In the genomic region with DNA sequence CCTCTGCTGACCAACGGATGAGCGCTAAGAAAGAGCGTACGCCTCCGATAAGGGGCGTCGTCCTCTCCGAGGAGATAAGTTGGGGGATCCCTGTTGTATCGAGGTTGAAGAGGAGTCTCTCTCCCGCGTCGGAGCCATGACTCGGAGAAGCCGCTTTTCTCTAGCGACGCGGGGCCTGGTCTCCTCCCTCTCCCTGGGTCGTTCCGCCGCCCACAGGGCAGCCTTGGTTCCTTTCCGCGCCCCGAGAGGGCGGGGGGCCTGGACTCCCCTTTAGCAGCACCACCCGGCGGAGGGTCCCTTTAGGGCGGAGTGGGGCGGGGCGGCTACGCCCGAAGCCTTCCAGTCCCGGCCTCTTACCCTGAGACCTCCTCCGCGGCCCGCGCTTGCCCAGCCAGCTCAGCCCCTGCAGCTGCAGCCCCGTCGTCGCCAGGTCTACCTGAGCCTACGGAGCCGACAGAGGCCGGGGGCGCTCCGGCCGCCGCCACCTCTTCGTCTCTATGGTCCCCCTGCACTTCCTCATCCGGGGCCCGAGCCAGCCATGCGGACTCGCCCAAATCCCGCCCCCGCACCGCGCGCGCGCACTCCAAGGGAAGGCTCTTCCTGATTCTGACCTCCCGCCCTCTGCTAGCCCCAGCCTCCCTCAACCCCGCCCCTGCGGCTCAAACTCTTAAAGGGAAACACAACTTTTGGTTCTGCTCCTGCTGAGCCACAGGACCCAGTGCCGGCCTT, we compare ENCODE assay signal across 8 cellular contexts. TPM values are rescaled to one million over a fixed set of nuclear protein-coding genes. Genes with fewer than 3 reads are reported as not detected.
DNase-seq lines count a peak whose midpoint lies in the region; ATAC-seq and TF ChIP-seq lines count a peak whose summit lies in the region.

TSS of gene PRR14L (minus strand) at position 497 of the 729 bp plus-strand sequence. CDS start 11,272 bp downstream, outside the sequence.

- WGBS in SK-N-SH (ENCODE audit: low lambda C conversion rate): 0% methylated on average over 17 of the region's 62 CpGs
- WGBS in gastroesophageal sphincter (ENCODE audit: low coverage in 1 of 2), 2 donors: 0% methylated on average over 15 of the region's 62 CpGs; no CpG with 5 or more reads in 1 of the 2 donors

- peak; percentile 69 to 75 for TF ChIP-seq POLR2A in gastroesophageal sphincter (IDR thresholded peaks at IDR 0.05)

- H3K27me3 ChIP-seq in SK-N-SH (ENCODE audit: insufficient read depth): no peaks in the 10 kb centered on the region
- H3K27me3 ChIP-seq in gastroesophageal sphincter: no peaks in the 10 kb centered on the region
- H3K27me3 ChIP-seq in neutrophil: no peaks in the 10 kb centered on the region

- POLR2A ChIA-PET in SK-N-SH (lab: Yijun Ruan, JAX): interaction anchor here (1.3 kb wide), 1 partner anchor 11 kb away, joined by 5 read pairs; no protein-coding TSS in a partner anchor

- H3K4me1 ChIP-seq in SK-N-SH (ENCODE audit: control insufficient read depth in 1 of 2, insufficient read depth in 2 of 2, low read depth in 1 of 2, low read length in 1 of 2) (peaks cover 12 to 31% of the 10 kb centered on the region in 2 experiments), gastroesophageal sphincter (peaks cover 0 to 64% (median 23%) of the 10 kb centered on the region in 3 donors), neutrophil (ENCODE audit: control insufficient read depth in 1 of 2, insufficient read depth in 1 of 2, low read depth in 1 of 2, low read length in 1 of 2) (peaks cover 53 to 63% of the 10 kb centered on the region in 2 experiments)

- H3K36me3 ChIP-seq in SK-N-SH (replicated peaks in 1 of 2; ENCODE audit: control insufficient read depth in 1 of 2, insufficient read depth in 2 of 2, low read length in 1 of 2): peaks cover 0 to 5% of the 10 kb centered on the region in 2 experiments
- peaks cover 0 to 6% of the 10 kb centered on the region in 2 donors for H3K36me3 ChIP-seq in gastroesophageal sphincter
- peaks cover 6% of the 10 kb centered on the region for H3K36me3 ChIP-seq in neutrophil

- DNase-seq in NCI-H1092 (lab: John Stamatoyannopoulos, UW) (peak; percentile 94), SK-N-SH (peak; percentile 96)
- peak; percentile 98 for DNase-seq in activated naive CD4-positive, alpha-beta T cell treated with anti-CD3 and anti-CD28 coated beads, Interleukin-2, amount 50 U/mL, for 16 hours

- H3K9me3 ChIP-seq in SK-N-SH (no peaks in the 10 kb centered on the region), gastroesophageal sphincter (no peaks in the 10 kb centered on the region), neutrophil (no peaks in the 10 kb centered on the region)

- H4K20me1 ChIP-seq in SK-N-SH (ENCODE audit: insufficient read depth): 0 out of 2 replicates have a peak, but pooled peaks cover 2% of the 10 kb centered on the region

- H3K4me3 ChIP-seq in GM08714 (ENCODE audit: low read length) (peak within 1 kb of the TSS; percentile 98), SK-N-SH (ENCODE audit: low read depth in 2 of 2, low read length in 1 of 2) (peak within 1 kb of the TSS; percentile 84 to 86), gastroesophageal sphincter (peak within 1 kb of the TSS; percentile 98), neutrophil (ENCODE audit: low read depth in 1 of 2, low read length in 1 of 2) (peak within 1 kb of the TSS; percentile 81 to 82)

- H3K27ac ChIP-seq in SK-N-SH (ENCODE audit: low read depth in 2 of 2, low read length in 1 of 2) (peak within 1 kb of the TSS; percentile 73 to 86), gastroesophageal sphincter (peak within 1 kb of the TSS; percentile 74 to 88 (median 86)), neutrophil (peak within 1 kb of the TSS; percentile 88)

- no peaks in the 10 kb centered on the region for H3K9me2 ChIP-seq in SK-N-SH

- H3K79me2 ChIP-seq in SK-N-SH (ENCODE audit: insufficient read depth): peaks cover 55% of the 10 kb centered on the region

- CTCF ChIA-PET in SK-N-SH (lab: Yijun Ruan, JAX): interaction anchor here (1.4 to 3.0 kb wide), 5 partner anchors 43 to 221 kb away, joined by 3 to 10 read pairs (median 7); partner anchors contain the start of gene PISD

- no peak; the same call in 1 of the 2 replicates for TF ChIP-seq CTCF in SK-N-SH (IDR thresholded peaks at IDR 0.05)
- peak in 1 of 4 experiments; percentile 46 for TF ChIP-seq CTCF in gastroesophageal sphincter (IDR thresholded peaks at IDR 0.05)
- no peak for TF ChIP-seq CTCF in neutrophil (IDR thresholded peaks at IDR 0.05)
- TF ChIP-seq CTCF in subcutaneous adipose tissue (IDR thresholded peaks at IDR 0.05; ENCODE audit: low read depth): no peak

- TF ChIP-seq EP300 in SK-N-SH (IDR thresholded peaks at IDR 0.05; ENCODE audit: borderline replicate concordance in 1 of 2, low read depth in 1 of 2, low read length in 1 of 2) (peak; percentile 85 to 86), gastroesophageal sphincter (IDR thresholded peaks at IDR 0.05) (no peak)

- H3K9ac ChIP-seq in SK-N-SH: peak within 1 kb of the TSS; percentile 94

- peak; percentile 53 for ATAC-seq in HG02588 (IDR thresholded peaks at IDR 0.05; ENCODE audit: unreplicated experiment)
- peak; percentile 92 for ATAC-seq in gastroesophageal sphincter

- peak; percentile 44; the same call in 1 of the 2 replicates for TF ChIP-seq RAD21 in SK-N-SH (IDR thresholded peaks at IDR 0.05; ENCODE audit: low read length)

- peaks cover 14% of the 10 kb centered on the region for H3F3A ChIP-seq in SK-N-SH (replicated peaks; ENCODE audit: insufficient read depth)

- peak within 1 kb of the TSS; percentile 94 for H2AFZ ChIP-seq in SK-N-SH (ENCODE audit: low read depth)

- H3K4me2 ChIP-seq in SK-N-SH: peak within 1 kb of the TSS; percentile 82

TF ChIP-seq in SK-N-SH, 30 proteins besides CTCF, POLR2A, EP300 and RAD21 (continues in another document):
- TF ChIP-seq, protein P1, sequence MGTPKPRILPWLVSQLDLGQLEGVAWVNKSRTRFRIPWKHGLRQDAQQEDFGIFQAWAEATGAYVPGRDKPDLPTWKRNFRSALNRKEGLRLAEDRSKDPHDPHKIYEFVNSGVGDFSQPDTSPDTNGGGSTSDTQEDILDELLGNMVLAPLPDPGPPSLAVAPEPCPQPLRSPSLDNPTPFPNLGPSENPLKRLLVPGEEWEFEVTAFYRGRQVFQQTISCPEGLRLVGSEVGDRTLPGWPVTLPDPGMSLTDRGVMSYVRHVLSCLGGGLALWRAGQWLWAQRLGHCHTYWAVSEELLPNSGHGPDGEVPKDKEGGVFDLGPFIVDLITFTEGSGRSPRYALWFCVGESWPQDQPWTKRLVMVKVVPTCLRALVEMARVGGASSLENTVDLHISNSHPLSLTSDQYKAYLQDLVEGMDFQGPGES (IDR thresholded peaks at IDR 0.05; ENCODE audit: low read depth, low read length): no peak
- TF ChIP-seq NRF1 (IDR thresholded peaks at IDR 0.05; ENCODE audit: low read depth, low read length) (peak; percentile 68), GABPA (IDR thresholded peaks at IDR 0.05; ENCODE audit: low read depth) (peak; percentile 82), ELF1 (IDR thresholded peaks at IDR 0.05) (peak; percentile 99), TAF1 (IDR thresholded peaks at IDR 0.05; ENCODE audit: borderline replicate concordance, low read depth, low read length) (peak; percentile 92), FOSL2 (IDR thresholded peaks at IDR 0.05; ENCODE audit: borderline replicate concordance, low read depth) (no peak), CHD2 (IDR thresholded peaks at IDR 0.05; ENCODE audit: low read length, partially characterized antibody) (peak; percentile 68), RXRA (IDR thresholded peaks at IDR 0.05; ENCODE audit: borderline replicate concordance, low read depth) (no peak), FOXJ3 (CRISPR knock-in tag; IDR thresholded peaks at IDR 0.05) (no peak), POLR2AphosphoS5 (IDR thresholded peaks at IDR 0.05; ENCODE audit: low read depth, low read length) (peak; percentile 93), ZBTB33 (IDR thresholded peaks at IDR 0.05; ENCODE audit: borderline replicate concordance, low read depth) (peak; percentile 87), NFIC (IDR thresholded peaks at IDR 0.05; ENCODE audit: borderline replicate concordance) (no peak), SIN3A (IDR thresholded peaks at IDR 0.05; ENCODE audit: borderline replicate concordance, low read depth, low read length) (peak; percentile 67; the same call in 1 of the 2 replicates), MEF2A (IDR thresholded peaks at IDR 0.05; ENCODE audit: borderline replicate concordance, low read depth) (no peak), TCF12 (IDR thresholded peaks at IDR 0.05) (no peak), MXI1 (IDR thresholded peaks at IDR 0.05; ENCODE audit: low read depth, low read length) (peak; percentile 66)
- TF ChIP-seq, protein P2, sequence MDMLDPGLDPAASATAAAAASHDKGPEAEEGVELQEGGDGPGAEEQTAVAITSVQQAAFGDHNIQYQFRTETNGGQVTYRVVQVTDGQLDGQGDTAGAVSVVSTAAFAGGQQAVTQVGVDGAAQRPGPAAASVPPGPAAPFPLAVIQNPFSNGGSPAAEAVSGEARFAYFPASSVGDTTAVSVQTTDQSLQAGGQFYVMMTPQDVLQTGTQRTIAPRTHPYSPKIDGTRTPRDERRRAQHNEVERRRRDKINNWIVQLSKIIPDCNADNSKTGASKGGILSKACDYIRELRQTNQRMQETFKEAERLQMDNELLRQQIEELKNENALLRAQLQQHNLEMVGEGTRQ (IDR thresholded peaks at IDR 0.05; ENCODE audit: borderline replicate concordance, low read depth, low read length): no peak

RNA-seq across cellular contexts. Expression of gene PRR14L, which starts in this region (rescaled TPM):
- 5.9 and 7.4 TPM in 2 replicates for polyA plus RNA-seq in SK-N-SH (2012; rRNA removed)
- 6.0 and 6.5 TPM in 2 replicates for polyA plus RNA-seq in SK-N-SH (2012; cell fraction: cytosol; rRNA removed)
- 9.4 and 13.9 TPM in 2 replicates for polyA plus RNA-seq in SK-N-SH (2012; cell fraction: nucleus; rRNA removed)
- total RNA-seq in gastroesophageal sphincter: 10 to 100 TPM; 16.0 to 24.5 (median 19.0) TPM
- total RNA-seq in subcutaneous adipose tissue: 10 to 100 TPM; 17.7 to 33.9 (median 27.4) TPM

Comparison
In these comparisons a context has a peak if more than half of its experiments do, and no peak if none do; other contexts are left out.
1. Peak in every context shown above with its lines: DNase-seq, ATAC-seq, H3K4me3 ChIP-seq and H3K27ac ChIP-seq.